10 cellular contexts compared by ENCODE assay signal in the genomic region with DNA sequence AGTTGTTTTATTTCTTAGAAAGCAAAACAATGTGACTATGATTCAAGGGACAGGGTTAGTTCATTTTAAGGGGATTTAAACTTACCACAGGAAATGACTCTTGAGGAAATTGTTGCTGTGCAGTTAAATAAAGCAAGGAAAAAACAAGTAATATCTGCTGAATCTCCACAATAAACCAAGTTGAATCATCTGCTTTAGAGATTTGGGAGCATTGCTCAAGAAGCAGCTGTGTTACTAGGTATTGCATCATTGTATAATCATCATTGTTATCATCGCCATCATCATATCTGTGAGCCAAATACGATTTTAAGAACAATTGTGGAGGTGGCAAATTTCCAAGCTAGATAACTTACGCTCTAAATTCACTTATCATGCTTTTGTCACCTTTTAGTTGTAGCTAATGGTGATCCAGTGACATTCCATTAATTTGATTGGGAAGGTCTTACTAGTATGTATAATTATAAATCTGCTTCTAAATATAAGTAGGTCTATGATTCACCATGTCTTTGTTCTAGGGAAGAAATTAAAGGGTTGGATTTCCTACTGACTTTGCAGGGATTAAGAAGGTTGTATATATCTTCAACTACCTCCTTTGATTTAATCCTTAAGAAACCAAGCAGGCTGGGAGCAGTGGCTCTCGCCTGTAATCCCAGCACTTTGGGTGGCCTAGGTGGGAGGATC. TPM values are rescaled to one million over a fixed set of nuclear protein-coding genes. Genes with fewer than 3 reads are reported as not detected.
A peak's percentile ranks its signal among the peaks of the same experiment; 100 is the strongest.
DNase-seq lines count a peak whose midpoint lies in the region; ATAC-seq, FAIRE-seq and TF ChIP-seq lines count a peak whose summit lies in the region.
"Had no signal": no experiment of that assay in that cellular context is flagged by ENCODE, and none has a peak within 500 bp of the region (broad histone marks: within the 10 kb centered on the region; RNA-seq: fewer than 3 reads in every experiment).

No MANE protein-coding gene starts in this region.

- no peaks in the 10 kb centered on the region for H3K79me2 ChIP-seq in astrocyte (ENCODE audit: insufficient read depth, low read length)
- H3K79me2 ChIP-seq in HepG2 (ENCODE audit: insufficient read depth, low read length), result no peaks in the 10 kb centered on the region

- no peaks in the 10 kb centered on the region for H3K36me3 ChIP-seq in BLaER1 treated with 17β-estradiol and CSF1 and Interleukin-3, amounts not matched to agents 10 nM and 100 nM
- H3K36me3 ChIP-seq in astrocyte (ENCODE audit: insufficient read depth, low read length) (no peaks in the 10 kb centered on the region), HepG2 (replicated peaks in 1 of 2; ENCODE audit: control insufficient read depth in 1 of 2, insufficient read depth in 2 of 2, low read length in 2 of 2) (no peaks in the 10 kb centered on the region)
- H3K36me3 ChIP-seq: tibial artery had no signal

- no peak for TF ChIP-seq RAD21 in HepG2 (CRISPR knock-in tag; IDR thresholded peaks at IDR 0.05)

- H3K4me3 ChIP-seq in BLaER1 treated with 17β-estradiol and CSF1 and Interleukin-3, amounts not matched to agents 10 nM and 100 nM, result no peak overlapping the region
- no peak overlapping the region for H3K4me3 ChIP-seq in astrocyte (ENCODE audit: insufficient read depth, low read depth, low read length)
- no peak overlapping the region for H3K4me3 ChIP-seq in HepG2 (replicated peaks in 1 of 3; ENCODE audit: insufficient read depth in 1 of 3, low read depth in 2 of 3, low read length in 3 of 3)
- H3K4me3 ChIP-seq: skin epidermis, tibial artery had no signal

- H2AFZ ChIP-seq in astrocyte (ENCODE audit: low read depth, low read length) (no peak overlapping the region), HepG2 (ENCODE audit: low read length) (no peak overlapping the region)

- in situ Hi-C loops in KBM-7 (cut with MboI; ENCODE audit: low pct_unique_long_range_greater_than_20kb, low sequenced_read_pairs), result no loop called here
- in situ Hi-C loops in HepG2 (cut with HindIII; ENCODE audit: extremely low pct_ligation_motif_present, low pct_unique_long_range_greater_than_20kb), result no loop called here

- no peaks in the 10 kb centered on the region for H3K27me3 Mint-ChIP-seq in astrocyte (ENCODE audit: low read depth, unreplicated experiment)

- peak overlapping the region; percentile 88 for H3K27ac Mint-ChIP-seq in astrocyte (ENCODE audit: unreplicated experiment)

- ATAC-seq in HepG2 (no peak), GM19035 (IDR thresholded peaks at IDR 0.05; ENCODE audit: unreplicated experiment) (no peak)

- 15% methylated on average over 4 of the region's 4 CpGs for WGBS in HepG2 (ENCODE audit: low lambda C conversion rate)

- H3K27ac ChIP-seq in BLaER1 treated with 17β-estradiol and CSF1 and Interleukin-3, amounts not matched to agents 10 nM and 100 nM, result peak overlapping the region in 10 of 11 experiments; percentile 10 to 94 (median 65); a peak in 18 of 22 replicates
- H3K27ac ChIP-seq in astrocyte (ENCODE audit: low read depth, low read length) (peak overlapping the region; percentile 72), HepG2 (ENCODE audit: extremely low read length, insufficient read depth, low read length) (no peak overlapping the region)
- H3K27ac ChIP-seq: skin epidermis, tibial artery had no signal

- peaks cover 9 to 91% (median 53%) of the 10 kb centered on the region in 10 experiments; a peak in 19 of 20 replicates for H3K4me1 ChIP-seq in BLaER1 treated with 17β-estradiol and CSF1 and Interleukin-3, amounts not matched to agents 10 nM and 100 nM
- H3K4me1 ChIP-seq in astrocyte (ENCODE audit: insufficient read depth, low read length), result peaks cover 31% of the 10 kb centered on the region
- no peaks in the 10 kb centered on the region for H3K4me1 ChIP-seq in HepG2 (ENCODE audit: insufficient read depth, low read length)
- H3K4me1 ChIP-seq: tibial artery had no signal

- peak overlapping the region in 3 of 11 experiments; percentile 40 to 70 (median 58); a peak in 7 of 22 replicates for H3K9ac ChIP-seq in BLaER1 treated with 17β-estradiol and CSF1 and Interleukin-3, amounts not matched to agents 10 nM and 100 nM
- H3K9ac ChIP-seq in astrocyte (ENCODE audit: low read length) (peak overlapping the region; percentile 17), HepG2 (ENCODE audit: insufficient read depth, low read depth, low read length) (no peak overlapping the region)

- no peak overlapping the region for H3K4me3 Mint-ChIP-seq in astrocyte (ENCODE audit: unreplicated experiment)

- DNase-seq in KBM-7, result peak; percentile 9
- DNase-seq in astrocyte (ENCODE audit: low read depth), result peak; percentile 97
- DNase-seq in HepG2 (ENCODE audit: low spot score), result no peak
- DNase-seq in NCI-H146 treated with DMSO at 0.1 percent for 48 hours (lab: John Stamatoyannopoulos, UW; ENCODE audit: unreplicated experiment), result no peak
- no peak for DNase-seq in stimulated activated CD4-positive, alpha-beta T cell treated with anti-CD3 and anti-CD28 coated beads, Interleukin-12 subunit alpha, Interleukin-12 subunit beta, amount 100 ng/mL, for 4 hours
- DNase-seq in activated CD4-positive, alpha-beta T cell treated with anti-CD3 and anti-CD28 coated beads for 1 hour, result no peak
- DNase-seq: tibial artery had no signal

- CTCF ChIA-PET in HepG2 (lab: Yijun Ruan, JAX; ENCODE audit: low intra/inter-chr PET ratio, low total read pairs), result no interaction called here

- H3K4me1 Mint-ChIP-seq in astrocyte (ENCODE audit: low read depth, unreplicated experiment), result peaks cover 47% of the 10 kb centered on the region

- no peak for TF ChIP-seq POLR2A in HepG2 (IDR thresholded peaks at IDR 0.05; ENCODE audit: insufficient read depth in 1 of 2, low read depth in 2 of 2, low read length in 2 of 2)

- BruUV-seq in HepG2 (replicated peaks; lab: Mats Ljungman, UMichigan), result no TSS peak

- peak overlapping the region in 7 of 11 experiments; percentile 31 to 82 (median 72); a peak in 12 of 22 replicates for H3K4me2 ChIP-seq in BLaER1 treated with 17β-estradiol and CSF1 and Interleukin-3, amounts not matched to agents 10 nM and 100 nM
- H3K4me2 ChIP-seq in astrocyte (ENCODE audit: low read length) (peak overlapping the region; percentile 63), HepG2 (ENCODE audit: low read depth, low read length) (no peak overlapping the region)

- POLR2A ChIA-PET in HepG2 (lab: Yijun Ruan, JAX), result no interaction called here

- TF ChIP-seq CTCF in astrocyte (IDR thresholded peaks at IDR 0.05; ENCODE audit: insufficient read depth, low read depth, low read length), result no peak
- no peak for TF ChIP-seq CTCF in HepG2 (CRISPR knock-in tag; IDR thresholded peaks at IDR 0.05)

- no peaks in the 10 kb centered on the region for H3K36me3 Mint-ChIP-seq in astrocyte (ENCODE audit: low read depth, unreplicated experiment)

- intact Hi-C loops in HepG2 (cut with micrococcal nuclease; ENCODE audit: unreplicated experiment), result no loop called here

- TF ChIP-seq EP300 in HepG2 (IDR thresholded peaks at IDR 0.05; ENCODE audit: low read depth in 2 of 2, low read length in 2 of 2) (no peak), HepG2 (CRISPR knock-in tag; IDR thresholded peaks at IDR 0.05; ENCODE audit: borderline replicate concordance) (no peak)

- FAIRE-seq in astrocyte (lab: Jason Lieb, UNC) (peak; percentile 97), HepG2 (lab: Jason Lieb, UNC) (no peak)

- H3K9me3 Mint-ChIP-seq in astrocyte (ENCODE audit: unreplicated experiment), result no peaks in the 10 kb centered on the region

- peaks cover 0 to 5% (median 0%) of the 10 kb centered on the region in 11 experiments; a peak in 1 of 22 replicates for H3K9me3 ChIP-seq in BLaER1 treated with 17β-estradiol and CSF1 and Interleukin-3, amounts not matched to agents 10 nM and 100 nM (replicated peaks in 1 of 11)
- H3K9me3 ChIP-seq in astrocyte (ENCODE audit: insufficient read depth, low read depth, low read length) (no peaks in the 10 kb centered on the region), HepG2 (ENCODE audit: low read length) (no peaks in the 10 kb centered on the region)
- H3K9me3 ChIP-seq: tibial artery had no signal

- peaks cover 0 to 4% (median 0%) of the 10 kb centered on the region in 11 experiments; a peak in 1 of 22 replicates for H3K27me3 ChIP-seq in BLaER1 treated with 17β-estradiol and CSF1 and Interleukin-3, amounts not matched to agents 10 nM and 100 nM
- H3K27me3 ChIP-seq in astrocyte (ENCODE audit: insufficient read depth, low read length) (no peaks in the 10 kb centered on the region), HepG2 (ENCODE audit: control insufficient read depth in 1 of 2, insufficient read depth in 2 of 2, low read length in 2 of 2) (no peaks in the 10 kb centered on the region)
- H3K27me3 ChIP-seq: tibial artery had no signal

- H4K20me1 ChIP-seq in BLaER1 treated with 17β-estradiol and CSF1 and Interleukin-3, amounts not matched to agents 10 nM and 100 nM, result peaks cover 0 to 3% (median 0%) of the 10 kb centered on the region in 11 experiments; a peak in 1 of 22 replicates
- H4K20me1 ChIP-seq in astrocyte (ENCODE audit: insufficient read depth, low read length) (no peaks in the 10 kb centered on the region), HepG2 (ENCODE audit: insufficient read depth, low read length) (no peaks in the 10 kb centered on the region)

RNA-seq across cellular contexts. Expression of a gene that starts 19.9 kb away (rescaled TPM):
- total RNA-seq in astrocyte, result 1.1 and 1.2 TPM in 2 replicates
- total RNA-seq in HepG2 (2016; rRNA removed; fragmentation: Illumina TruSeq; extraction: Trizol), result not detected in 2 replicates
- not detected in 2 replicates for total RNA-seq in HepG2 (2016; cell fraction: cytosol; rRNA removed; fragmentation: Illumina TruSeq; extraction: Trizol; ENCODE audit: low read depth)
- total RNA-seq in HepG2 (2016; cell fraction: insoluble cytoplasmic fraction; rRNA removed; fragmentation: Illumina TruSeq; extraction: Trizol), result not detected in 2 replicates
- total RNA-seq in HepG2 (2016; cell fraction: membrane; rRNA removed; fragmentation: Illumina TruSeq; extraction: Trizol), result not detected in 2 replicates
- total RNA-seq in HepG2 (2016; cell fraction: nucleus; rRNA removed; fragmentation: Illumina TruSeq; extraction: Trizol), result not detected in 2 replicates
- polyA plus RNA-seq in HepG2 (2011; rRNA removed), result 0.03 and 0.18 TPM in 2 replicates
- 0.07 and 0.14 TPM in 2 replicates for polyA plus RNA-seq in HepG2 (2011; cell fraction: cytosol; rRNA removed)
- polyA plus RNA-seq in HepG2 (2011; cell fraction: nucleus; rRNA removed), result 0.07 TPM in 1 of 2 replicates, not detected in the other
- polyA plus RNA-seq in HepG2 (2012), result not detected in 2 replicates
- not detected in 2 replicates for polyA plus RNA-seq in HepG2 (2016; cell fraction: cytosol; fragmentation: Illumina TruSeq; extraction: Trizol; ENCODE audit: low read depth)
- not detected in 2 replicates for polyA plus RNA-seq in HepG2 (2016; cell fraction: insoluble cytoplasmic fraction; fragmentation: Illumina TruSeq; extraction: Trizol; ENCODE audit: low read depth)
- not detected in 2 replicates for polyA plus RNA-seq in HepG2 (2016; cell fraction: membrane; fragmentation: Illumina TruSeq; extraction: Trizol; ENCODE audit: low read depth)
- polyA plus RNA-seq in HepG2 (2016; cell fraction: nucleus; fragmentation: Illumina TruSeq; extraction: Trizol; ENCODE audit: insufficient read depth, low read depth), result not detected in 2 replicates
- not detected in 2 replicates for polyA minus RNA-seq in HepG2 (2011; rRNA and poly(A)+ RNA removed; ENCODE audit: low replicate concordance)
- polyA minus RNA-seq in HepG2 (2011; cell fraction: cytosol; rRNA and poly(A)+ RNA removed), result not detected in 2 replicates
- not detected in 2 replicates for polyA minus RNA-seq in HepG2 (2011; cell fraction: nucleus; rRNA and poly(A)+ RNA removed)

RNA-seq across cellular contexts. Expression of a gene that starts 35.7 kb away (rescaled TPM):
- total RNA-seq in astrocyte (not detected in 2 replicates), HepG2 (2016; rRNA removed; fragmentation: Illumina TruSeq; extraction: Trizol) (not detected in 2 replicates)
- not detected in 2 replicates for total RNA-seq in HepG2 (2016; cell fraction: cytosol; rRNA removed; fragmentation: Illumina TruSeq; extraction: Trizol; ENCODE audit: low read depth)
- not detected in 2 replicates for total RNA-seq in HepG2 (2016; cell fraction: insoluble cytoplasmic fraction; rRNA removed; fragmentation: Illumina TruSeq; extraction: Trizol)
- not detected in 2 replicates for total RNA-seq in HepG2 (2016; cell fraction: membrane; rRNA removed; fragmentation: Illumina TruSeq; extraction: Trizol)
- not detected in 2 replicates for total RNA-seq in HepG2 (2016; cell fraction: nucleus; rRNA removed; fragmentation: Illumina TruSeq; extraction: Trizol)
- polyA plus RNA-seq in HepG2 (2011; rRNA removed), result not detected in 2 replicates
- polyA plus RNA-seq in HepG2 (2011; cell fraction: cytosol; rRNA removed), result not detected in 2 replicates
- polyA plus RNA-seq in HepG2 (2011; cell fraction: nucleus; rRNA removed), result not detected in 2 replicates
- polyA plus RNA-seq in HepG2 (2012), result not detected in 2 replicates
- polyA plus RNA-seq in HepG2 (2016; cell fraction: cytosol; fragmentation: Illumina TruSeq; extraction: Trizol; ENCODE audit: low read depth), result not detected in 2 replicates
- polyA plus RNA-seq in HepG2 (2016; cell fraction: insoluble cytoplasmic fraction; fragmentation: Illumina TruSeq; extraction: Trizol; ENCODE audit: low read depth), result not detected in 2 replicates
- not detected in 2 replicates for polyA plus RNA-seq in HepG2 (2016; cell fraction: membrane; fragmentation: Illumina TruSeq; extraction: Trizol; ENCODE audit: low read depth)
- not detected in 2 replicates for polyA plus RNA-seq in HepG2 (2016; cell fraction: nucleus; fragmentation: Illumina TruSeq; extraction: Trizol; ENCODE audit: insufficient read depth, low read depth)
- polyA minus RNA-seq in HepG2 (2011; rRNA and poly(A)+ RNA removed; ENCODE audit: low replicate concordance), result not detected in 2 replicates
- polyA minus RNA-seq in HepG2 (2011; cell fraction: cytosol; rRNA and poly(A)+ RNA removed), result not detected in 2 replicates
- polyA minus RNA-seq in HepG2 (2011; cell fraction: nucleus; rRNA and poly(A)+ RNA removed), result not detected in 2 replicates

RNA-seq across cellular contexts. Expression of a gene that starts 37.5 kb away (rescaled TPM):
- total RNA-seq in astrocyte (0.38 and 0.64 TPM in 2 replicates), HepG2 (2016; rRNA removed; fragmentation: Illumina TruSeq; extraction: Trizol) (0.09 TPM in 1 of 2 replicates, not detected in the other)
- not detected in 2 replicates for total RNA-seq in HepG2 (2016; cell fraction: cytosol; rRNA removed; fragmentation: Illumina TruSeq; extraction: Trizol; ENCODE audit: low read depth)
- total RNA-seq in HepG2 (2016; cell fraction: insoluble cytoplasmic fraction; rRNA removed; fragmentation: Illumina TruSeq; extraction: Trizol), result 0.15 and 0.19 TPM in 2 replicates
- not detected in 2 replicates for total RNA-seq in HepG2 (2016; cell fraction: membrane; rRNA removed; fragmentation: Illumina TruSeq; extraction: Trizol)
- total RNA-seq in HepG2 (2016; cell fraction: nucleus; rRNA removed; fragmentation: Illumina TruSeq; extraction: Trizol), result not detected in 2 replicates
- 0.21 and 0.30 TPM in 2 replicates for polyA plus RNA-seq in HepG2 (2011; rRNA removed)
- 0.15 and 0.32 TPM in 2 replicates for polyA plus RNA-seq in HepG2 (2011; cell fraction: cytosol; rRNA removed)
- not detected in 2 replicates for polyA plus RNA-seq in HepG2 (2011; cell fraction: nucleus; rRNA removed)
- 0.08 TPM in 1 of 2 replicates, not detected in the other for polyA plus RNA-seq in HepG2 (2012)
- 0.07 TPM in 1 of 2 replicates, not detected in the other for polyA plus RNA-seq in HepG2 (2016; cell fraction: cytosol; fragmentation: Illumina TruSeq; extraction: Trizol; ENCODE audit: low read depth)
- not detected in 2 replicates for polyA plus RNA-seq in HepG2 (2016; cell fraction: insoluble cytoplasmic fraction; fragmentation: Illumina TruSeq; extraction: Trizol; ENCODE audit: low read depth)
- not detected in 2 replicates for polyA plus RNA-seq in HepG2 (2016; cell fraction: membrane; fragmentation: Illumina TruSeq; extraction: Trizol; ENCODE audit: low read depth)
- not detected in 2 replicates for polyA plus RNA-seq in HepG2 (2016; cell fraction: nucleus; fragmentation: Illumina TruSeq; extraction: Trizol; ENCODE audit: insufficient read depth, low read depth)
- not detected in 2 replicates for polyA minus RNA-seq in HepG2 (2011; rRNA and poly(A)+ RNA removed; ENCODE audit: low replicate concordance)
- polyA minus RNA-seq in HepG2 (2011; cell fraction: cytosol; rRNA and poly(A)+ RNA removed), result not detected in 2 replicates
- polyA minus RNA-seq in HepG2 (2011; cell fraction: nucleus; rRNA and poly(A)+ RNA removed), result not detected in 2 replicates

RNA-seq across cellular contexts. Expression of a gene that starts 54.9 kb away (rescaled TPM):
- total RNA-seq in astrocyte (not detected in 2 replicates), HepG2 (2016; rRNA removed; fragmentation: Illumina TruSeq; extraction: Trizol) (not detected in 2 replicates)
- total RNA-seq in HepG2 (2016; cell fraction: cytosol; rRNA removed; fragmentation: Illumina TruSeq; extraction: Trizol; ENCODE audit: low read depth), result not detected in 2 replicates
- not detected in 2 replicates for total RNA-seq in HepG2 (2016; cell fraction: insoluble cytoplasmic fraction; rRNA removed; fragmentation: Illumina TruSeq; extraction: Trizol)
- not detected in 2 replicates for total RNA-seq in HepG2 (2016; cell fraction: membrane; rRNA removed; fragmentation: Illumina TruSeq; extraction: Trizol)
- not detected in 2 replicates for total RNA-seq in HepG2 (2016; cell fraction: nucleus; rRNA removed; fragmentation: Illumina TruSeq; extraction: Trizol)
- not detected in 2 replicates for polyA plus RNA-seq in HepG2 (2011; rRNA removed)
- polyA plus RNA-seq in HepG2 (2011; cell fraction: cytosol; rRNA removed), result not detected in 2 replicates
- polyA plus RNA-seq in HepG2 (2011; cell fraction: nucleus; rRNA removed), result not detected in 2 replicates
- polyA plus RNA-seq in HepG2 (2012), result not detected in 2 replicates
- polyA plus RNA-seq in HepG2 (2016; cell fraction: cytosol; fragmentation: Illumina TruSeq; extraction: Trizol; ENCODE audit: low read depth), result not detected in 2 replicates
- polyA plus RNA-seq in HepG2 (2016; cell fraction: insoluble cytoplasmic fraction; fragmentation: Illumina TruSeq; extraction: Trizol; ENCODE audit: low read depth), result not detected in 2 replicates
- not detected in 2 replicates for polyA plus RNA-seq in HepG2 (2016; cell fraction: membrane; fragmentation: Illumina TruSeq; extraction: Trizol; ENCODE audit: low read depth)
- not detected in 2 replicates for polyA plus RNA-seq in HepG2 (2016; cell fraction: nucleus; fragmentation: Illumina TruSeq; extraction: Trizol; ENCODE audit: insufficient read depth, low read depth)
- not detected in 2 replicates for polyA minus RNA-seq in HepG2 (2011; rRNA and poly(A)+ RNA removed; ENCODE audit: low replicate concordance)
- not detected in 2 replicates for polyA minus RNA-seq in HepG2 (2011; cell fraction: cytosol; rRNA and poly(A)+ RNA removed)
- polyA minus RNA-seq in HepG2 (2011; cell fraction: nucleus; rRNA and poly(A)+ RNA removed), result not detected in 2 replicates

Comparison
In these comparisons a context has a peak if more than half of its experiments do, and no peak if none do; other contexts are left out.
1. DNase-seq: peak in KBM-7 (single experiment) and astrocyte (single experiment); none in HepG2 (single experiment), NCI-H146 treated with DMSO at 0.1 percent for 48 hours (single experiment), stimulated activated CD4-positive, alpha-beta T cell treated with anti-CD3 and anti-CD28 coated beads, Interleukin-12 subunit alpha, Interleukin-12 subunit beta, amount 100 ng/mL, for 4 hours (single experiment) and activated CD4-positive, alpha-beta T cell treated with anti-CD3 and anti-CD28 coated beads for 1 hour (single experiment).